Comparison of ENCODE assay signal across 25 cellular contexts in genomic region chr20:11888648-11889047, GRCh38.
"Had no signal": no experiment of that assay in that cellular context is flagged by ENCODE, and none has a peak within 500 bp of the region (broad histone marks: within the 10 kb centered on the region; RNA-seq: fewer than 3 reads in every experiment).

No MANE protein-coding gene starts in this region.

- H3K4me3 Mint-ChIP-seq: stimulated activated effector memory CD8-positive, alpha-beta T cell treated with anti-CD3 and anti-CD28 coated beads, Interleukin-12 subunit alpha, Interleukin-12 subunit beta, amount 100 ng/mL, for 72 hours; stimulated activated naive CD8-positive, alpha-beta T cell treated with anti-CD3 and anti-CD28 coated beads, Interleukin-15, Interleukin-2, amounts not matched to agents 100 ng/mL and 50 ng/mL, for 24 hours had no signal

- H3K27ac Mint-ChIP-seq: immature natural killer cell; naive thymus-derived CD8-positive, alpha-beta T cell; stimulated activated effector memory CD8-positive, alpha-beta T cell treated with anti-CD3 and anti-CD28 coated beads, Interleukin-12 subunit alpha, Interleukin-12 subunit beta, amount 100 ng/mL, for 72 hours; stimulated activated naive CD8-positive, alpha-beta T cell treated with anti-CD3 and anti-CD28 coated beads, Interleukin-15, Interleukin-2, amounts not matched to agents 100 ng/mL and 50 ng/mL, for 24 hours had no signal

- FAIRE-seq: islet of Langerhans, kidney, small intestine had no signal

- ATAC-seq: heart left ventricle; left colon; left lung; lower lobe of right lung; naive thymus-derived CD8-positive, alpha-beta T cell; right cardiac atrium; stimulated activated effector memory CD8-positive, alpha-beta T cell treated with anti-CD3 and anti-CD28 coated beads, Interleukin-12 subunit alpha, Interleukin-12 subunit beta, amount 100 ng/mL, for 72 hours had no signal

- H3K36me3 Mint-ChIP-seq: immature natural killer cell; stimulated activated effector memory CD8-positive, alpha-beta T cell treated with anti-CD3 and anti-CD28 coated beads, Interleukin-12 subunit alpha, Interleukin-12 subunit beta, amount 100 ng/mL, for 72 hours had no signal

- DNase-seq: heart left ventricle; hypothalamus; immature natural killer cell; kidney; left colon; left lung; lower lobe of right lung; mammary epithelial cell; mesenchymal stem cell; naive thymus-derived CD8-positive, alpha-beta T cell; ovary; posterior cingulate gyrus; retina; right cardiac atrium; sigmoid colon; small intestine; spleen; stimulated activated CD4-positive, alpha-beta T cell treated with anti-CD3 and anti-CD28 coated beads, Interleukin-4, amount 100 ng/mL, for 24 hours; stimulated activated naive CD4-positive, alpha-beta T cell; tibial artery; trophoblast cell; uterus had no signal

- H3K4me1 Mint-ChIP-seq: stimulated activated effector memory CD8-positive, alpha-beta T cell treated with anti-CD3 and anti-CD28 coated beads, Interleukin-12 subunit alpha, Interleukin-12 subunit beta, amount 100 ng/mL, for 72 hours had no signal
